16 cellular contexts compared by ENCODE assay signal in genomic region chr9:102569436-102569835, GRCh38.
DNase-seq lines count a peak whose midpoint lies in the region; ATAC-seq and TF ChIP-seq lines count a peak whose summit lies in the region.
"Had no signal": no experiment of that assay in that cellular context is flagged by ENCODE, and none has a peak within 500 bp of the region (broad histone marks: within the 10 kb centered on the region; RNA-seq: fewer than 3 reads in every experiment).

No MANE protein-coding gene starts in this region.

- no peaks in the 10 kb centered on the region for H3K4me1 ChIP-seq in endodermal cell (ENCODE audit: control insufficient read depth, insufficient read depth, low read length)
- H3K4me1 ChIP-seq in mesendoderm (ENCODE audit: control insufficient read depth, low read depth, low read length) = no peaks in the 10 kb centered on the region
- H3K4me1 ChIP-seq: BLaER1 had no signal

- H3K4me3 ChIP-seq in endodermal cell (ENCODE audit: low read length) = no peak overlapping the region
- no peak overlapping the region for H3K4me3 ChIP-seq in mesendoderm (ENCODE audit: low read length)
- H3K4me3 ChIP-seq: BLaER1, GM23248 had no signal

- no peaks in the 10 kb centered on the region for H3K4me1 Mint-ChIP-seq in endodermal cell
- H3K4me1 Mint-ChIP-seq: CD14-positive monocyte; CD4-positive, alpha-beta memory T cell had no signal

- no peak overlapping the region for H3K9ac ChIP-seq in endodermal cell (ENCODE audit: extremely low read depth, low read length, poor library complexity, severe bottlenecking)
- H3K9ac ChIP-seq in mesendoderm (ENCODE audit: low read length) = no peak overlapping the region
- H3K9ac ChIP-seq: BLaER1, GM23248 had no signal

- WGBS in endodermal cell (ENCODE audit: insufficient coverage in 1 of 2, insufficient read length in 1 of 2), 2 experiments = 88 to 91% methylated on average over 2 to 3 of the region's 3 CpGs
- no CpG with 5 or more reads among the region's 3 CpGs for WGBS in mesendoderm (ENCODE audit: extremely low coverage, insufficient coverage, low lambda C conversion rate)

- no peak overlapping the region for H3K18ac ChIP-seq in mesendoderm (ENCODE audit: low read length)

- no peak overlapping the region for H2BK5ac ChIP-seq in mesendoderm (ENCODE audit: low read length)

- H3K36me3 Mint-ChIP-seq in endodermal cell (ENCODE audit: low read depth) = no peaks in the 10 kb centered on the region
- H3K36me3 Mint-ChIP-seq: CD14-positive monocyte; CD4-positive, alpha-beta memory T cell had no signal

- TF ChIP-seq CTCF in endodermal cell (conservative IDR thresholded peaks at IDR 0.05) (peak; percentile 53), GM13977 (IDR thresholded peaks at IDR 0.05; ENCODE audit: extremely low read depth, insufficient read depth, missing control alignments) (no peak)

- ATAC-seq in HG02884 (IDR thresholded peaks at IDR 0.05; ENCODE audit: unreplicated experiment) = no peak

- H2BK15ac ChIP-seq in mesendoderm (replicated peaks; ENCODE audit: low read depth) = no peak overlapping the region

- DNase-seq in H4 (ENCODE audit: low spot score) (peak; percentile 3), RKO (ENCODE audit: low spot score) (peak; percentile 2), endodermal cell (peak; percentile 66), mesendoderm (peak; percentile 35), GM13977 (ENCODE audit: low spot score) (no peak), NOMO-1 treated with DMSO at 0.1 percent for 48 hours (lab: John Stamatoyannopoulos, UW; ENCODE audit: unreplicated experiment) (no peak)
- DNase-seq: 8988T; CD4-positive, alpha-beta memory T cell; DMS153; DMS79; GDM1; GM23248; H7 had no signal

- no peak overlapping the region for H3K27ac ChIP-seq in endodermal cell (ENCODE audit: low read depth, low read length)
- H3K27ac ChIP-seq in mesendoderm (ENCODE audit: low read depth, low read length) = no peak overlapping the region
- H3K27ac ChIP-seq: BLaER1, GM23248 had no signal

- H3K27me3 ChIP-seq in endodermal cell (ENCODE audit: control insufficient read depth, insufficient read depth, low read length, poor library complexity, severe bottlenecking) (no peaks in the 10 kb centered on the region), mesendoderm (ENCODE audit: insufficient read depth, low read length, poor library complexity) (no peaks in the 10 kb centered on the region)
- H3K27me3 ChIP-seq: BLaER1 had no signal

- no peak overlapping the region for H4K8ac ChIP-seq in mesendoderm (ENCODE audit: low read depth, low read length)

- H3K36me3 ChIP-seq in endodermal cell (ENCODE audit: control insufficient read depth, insufficient read depth, low read length) (no peaks in the 10 kb centered on the region), mesendoderm (ENCODE audit: control insufficient read depth, insufficient read depth, low read length) (no peaks in the 10 kb centered on the region)
- H3K36me3 ChIP-seq: BLaER1 had no signal

- no peak overlapping the region for H3K4me3 Mint-ChIP-seq in endodermal cell
- H3K4me3 Mint-ChIP-seq: CD14-positive monocyte; CD4-positive, alpha-beta memory T cell had no signal

- no peak overlapping the region for H3K4me2 ChIP-seq in mesendoderm (ENCODE audit: low read length)
- H3K4me2 ChIP-seq: BLaER1 had no signal

- no peak overlapping the region for H3K56ac ChIP-seq in mesendoderm (ENCODE audit: low read length)

- in situ Hi-C loops in GM13977 (cut with MboI; ENCODE audit: low pct_unique_long_range_greater_than_20kb, low sequenced_read_pairs, unreplicated experiment) = no loop called here

- peaks cover 11% of the 10 kb centered on the region for H3K9me3 ChIP-seq in endodermal cell (ENCODE audit: control insufficient read depth, low read length)
- H3K9me3 ChIP-seq: BLaER1 had no signal

- no peak overlapping the region for H4K5ac ChIP-seq in mesendoderm (ENCODE audit: low read length)

- no peak overlapping the region for H2AK5ac ChIP-seq in mesendoderm (ENCODE audit: low read length)

- H3K27ac Mint-ChIP-seq in endodermal cell = no peak overlapping the region
- H3K27ac Mint-ChIP-seq: CD14-positive monocyte; CD4-positive, alpha-beta memory T cell had no signal

- no peak overlapping the region for H2BK120ac ChIP-seq in mesendoderm (ENCODE audit: low read depth, low read length)

- no peak overlapping the region for H3K4ac ChIP-seq in mesendoderm (ENCODE audit: low read depth, low read length)

- no peaks in the 10 kb centered on the region for H3K79me2 ChIP-seq in mesendoderm (ENCODE audit: control insufficient read depth, insufficient read depth, low read length)

- H3K27me3 Mint-ChIP-seq in endodermal cell (ENCODE audit: insufficient read depth) = peaks cover 11% of the 10 kb centered on the region
- H3K27me3 Mint-ChIP-seq: CD4-positive, alpha-beta memory T cell had no signal

- no peaks in the 10 kb centered on the region for H3K79me1 ChIP-seq in mesendoderm (ENCODE audit: low read length)

- H3K23ac ChIP-seq in mesendoderm (ENCODE audit: low read length) = no peak overlapping the region

- no peaks in the 10 kb centered on the region for H3K9me3 Mint-ChIP-seq in endodermal cell
- H3K9me3 Mint-ChIP-seq: CD14-positive monocyte had no signal

Comparison
In these comparisons a context has a peak if more than half of its experiments do, and no peak if none do; other contexts are left out.
1. DNase-seq: peak in H4 (single experiment), RKO (single experiment), endodermal cell (single experiment) and mesendoderm (single experiment); none in GM13977 (single experiment) and NOMO-1 treated with DMSO at 0.1 percent for 48 hours (single experiment).